8 cellular contexts compared by ENCODE assay signal in the genomic region with DNA sequence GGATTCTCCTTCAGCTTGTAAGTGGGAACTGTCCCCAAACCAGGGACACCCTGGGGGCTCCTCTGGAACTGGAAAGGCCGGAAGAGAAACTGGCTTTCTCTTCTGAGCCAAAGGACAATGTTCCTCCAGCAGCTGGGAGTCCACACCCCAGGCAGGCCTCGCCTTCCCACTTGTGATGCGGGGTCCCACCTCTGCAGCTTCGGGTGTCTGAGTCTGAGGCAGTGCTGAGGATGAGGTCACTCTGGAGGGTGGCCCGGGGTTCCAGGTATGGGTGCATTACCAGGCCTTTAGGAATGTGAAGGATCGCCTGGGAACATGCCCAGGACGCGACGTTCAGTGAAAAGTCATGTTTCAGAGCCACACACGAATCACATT. TPM values are rescaled to one million over a fixed set of nuclear protein-coding genes. Genes with fewer than 3 reads are reported as not detected.
A peak's percentile ranks its signal among the peaks of the same experiment; 100 is the strongest.
DNase-seq lines count a peak whose midpoint lies in the region; ATAC-seq and TF ChIP-seq lines count a peak whose summit lies in the region.

No MANE protein-coding gene starts in this region.

- H3K36me3 ChIP-seq in ES-I3 (ENCODE audit: insufficient read depth, low read length): no peaks in the 10 kb centered on the region
- H3K36me3 ChIP-seq in skeletal muscle satellite cell (ENCODE audit: insufficient read depth, low read length): no peaks in the 10 kb centered on the region
- H3K36me3 ChIP-seq in WERI-Rb-1: no peaks in the 10 kb centered on the region

- H3K36me3 Mint-ChIP-seq in WTC11: no peaks in the 10 kb centered on the region

- no peaks in the 10 kb centered on the region for H3K9me3 ChIP-seq in ES-I3 (ENCODE audit: control insufficient read depth, insufficient read depth, low read length)
- H3K9me3 ChIP-seq in skeletal muscle satellite cell (replicated peaks; ENCODE audit: low read length): no peaks in the 10 kb centered on the region
- no peaks in the 10 kb centered on the region for H3K9me3 ChIP-seq in WERI-Rb-1 (ENCODE audit: severe bottlenecking)

- H3K27me3 ChIP-seq in skeletal muscle satellite cell (ENCODE audit: control insufficient read depth, insufficient read depth, low read length) (peaks cover 6% of the 10 kb centered on the region), WERI-Rb-1 (ENCODE audit: insufficient read depth, low read depth, severe bottlenecking) (no peaks in the 10 kb centered on the region)

- H3K4me1 ChIP-seq in ES-I3 (ENCODE audit: insufficient read depth, low read length): peaks cover 8% of the 10 kb centered on the region; the same call in 1 of the 2 replicates
- H3K4me1 ChIP-seq in skeletal muscle satellite cell (ENCODE audit: control insufficient read depth, insufficient read depth, low read length): peaks cover 26% of the 10 kb centered on the region

- no peaks in the 10 kb centered on the region for H3K9me3 Mint-ChIP-seq in WTC11

- H3K4me2 ChIP-seq in skeletal muscle satellite cell (ENCODE audit: low read length): peak overlapping the region; percentile 76

- TF ChIP-seq CTCF in WTC11 (IDR thresholded peaks at IDR 0.05): no peak
- TF ChIP-seq CTCF in WERI-Rb-1 (IDR thresholded peaks at IDR 0.05; ENCODE audit: low read depth, low read length): no peak

- peak overlapping the region; percentile 81 for H3K4me3 Mint-ChIP-seq in WTC11

- POLR2A ChIA-PET in WTC11 (lab: Charles Lee): interaction anchor here (0.6 to 1.0 kb wide), 2 partner anchors 27 to 109 kb away, joined by 3 to 7 read pairs; no protein-coding TSS in a partner anchor

- CTCF ChIA-PET in WTC11 (lab: Charles Lee): interaction anchor here (1.3 kb wide), 1 partner anchor 15 kb away, joined by 3 read pairs; no protein-coding TSS in a partner anchor

- H3K4me3 ChIP-seq in iPS-11a (ENCODE audit: low read depth, low read length) (peak overlapping the region; percentile 38), skeletal muscle satellite cell (ENCODE audit: low read length) (peak overlapping the region; percentile 53), WERI-Rb-1 (ENCODE audit: low read depth, low read length) (no peak overlapping the region)

- ATAC-seq in WTC11: no peak; the same call in 1 of the 2 replicates
- no peak for ATAC-seq in GM21576 (IDR thresholded peaks at IDR 0.05; ENCODE audit: unreplicated experiment)
- ATAC-seq in HG03460 (IDR thresholded peaks at IDR 0.05; ENCODE audit: unreplicated experiment): no peak

- DNase-seq in WTC11 (ENCODE audit: low spot score) (no peak), NCI-H524 (lab: John Stamatoyannopoulos, UW) (no peak), WERI-Rb-1 (no peak)

- no peak overlapping the region for H3K27ac Mint-ChIP-seq in WTC11

- H3K27ac ChIP-seq in WERI-Rb-1: no peak overlapping the region

- peaks cover 4% of the 10 kb centered on the region for H3K4me1 Mint-ChIP-seq in WTC11

- H3K9ac ChIP-seq in ES-I3 (ENCODE audit: low read depth, low read length) (peak overlapping the region; percentile 79), skeletal muscle satellite cell (ENCODE audit: low read depth, low read length) (no peak overlapping the region)

- H3K27me3 Mint-ChIP-seq in WTC11 (ENCODE audit: low read depth): peaks cover 42% of the 10 kb centered on the region

TF ChIP-seq in WTC11, 78 proteins besides CTCF, POLR2A, EP300 and RAD21:
- TF ChIP-seq CREM (CRISPR knock-in tag; IDR thresholded peaks at IDR 0.05) (no peak), JAZF1 (CRISPR knock-in tag; IDR thresholded peaks at IDR 0.05) (no peak), ATF3 (CRISPR knock-in tag; conservative IDR thresholded peaks at IDR 0.05) (no peak), ELF4 (CRISPR knock-in tag; IDR thresholded peaks at IDR 0.05; ENCODE audit: low read depth) (no peak), SMAD3 (CRISPR knock-in tag; IDR thresholded peaks at IDR 0.05; ENCODE audit: borderline replicate concordance) (no peak), ZBTB43 (CRISPR knock-in tag; IDR thresholded peaks at IDR 0.05) (no peak), RELA (CRISPR knock-in tag; IDR thresholded peaks at IDR 0.05; ENCODE audit: borderline replicate concordance) (no peak), ZNF416 (CRISPR knock-in tag; IDR thresholded peaks at IDR 0.05) (no peak), ETV6 (CRISPR knock-in tag; IDR thresholded peaks at IDR 0.05) (no peak), GABPB1 (CRISPR knock-in tag; IDR thresholded peaks at IDR 0.05) (no peak), NR3C1 (CRISPR knock-in tag; conservative IDR thresholded peaks at IDR 0.05; ENCODE audit: low read depth) (no peak), ZMAT4 (CRISPR knock-in tag; IDR thresholded peaks at IDR 0.05) (no peak), TCF7 (CRISPR knock-in tag; IDR thresholded peaks at IDR 0.05; ENCODE audit: low read depth) (no peak)
- TF ChIP-seq, protein P1, sequence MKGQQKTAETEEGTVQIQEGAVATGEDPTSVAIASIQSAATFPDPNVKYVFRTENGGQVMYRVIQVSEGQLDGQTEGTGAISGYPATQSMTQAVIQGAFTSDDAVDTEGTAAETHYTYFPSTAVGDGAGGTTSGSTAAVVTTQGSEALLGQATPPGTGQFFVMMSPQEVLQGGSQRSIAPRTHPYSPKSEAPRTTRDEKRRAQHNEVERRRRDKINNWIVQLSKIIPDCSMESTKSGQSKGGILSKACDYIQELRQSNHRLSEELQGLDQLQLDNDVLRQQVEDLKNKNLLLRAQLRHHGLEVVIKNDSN (CRISPR knock-in tag; IDR thresholded peaks at IDR 0.05): no peak
- TF ChIP-seq, protein P2, sequence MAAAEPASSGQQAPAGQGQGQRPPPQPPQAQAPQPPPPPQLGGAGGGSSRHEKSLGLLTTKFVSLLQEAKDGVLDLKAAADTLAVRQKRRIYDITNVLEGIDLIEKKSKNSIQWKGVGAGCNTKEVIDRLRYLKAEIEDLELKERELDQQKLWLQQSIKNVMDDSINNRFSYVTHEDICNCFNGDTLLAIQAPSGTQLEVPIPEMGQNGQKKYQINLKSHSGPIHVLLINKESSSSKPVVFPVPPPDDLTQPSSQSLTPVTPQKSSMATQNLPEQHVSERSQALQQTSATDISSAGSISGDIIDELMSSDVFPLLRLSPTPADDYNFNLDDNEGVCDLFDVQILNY (CRISPR knock-in tag; IDR thresholded peaks at IDR 0.05): no peak
- TF ChIP-seq, protein P3, sequence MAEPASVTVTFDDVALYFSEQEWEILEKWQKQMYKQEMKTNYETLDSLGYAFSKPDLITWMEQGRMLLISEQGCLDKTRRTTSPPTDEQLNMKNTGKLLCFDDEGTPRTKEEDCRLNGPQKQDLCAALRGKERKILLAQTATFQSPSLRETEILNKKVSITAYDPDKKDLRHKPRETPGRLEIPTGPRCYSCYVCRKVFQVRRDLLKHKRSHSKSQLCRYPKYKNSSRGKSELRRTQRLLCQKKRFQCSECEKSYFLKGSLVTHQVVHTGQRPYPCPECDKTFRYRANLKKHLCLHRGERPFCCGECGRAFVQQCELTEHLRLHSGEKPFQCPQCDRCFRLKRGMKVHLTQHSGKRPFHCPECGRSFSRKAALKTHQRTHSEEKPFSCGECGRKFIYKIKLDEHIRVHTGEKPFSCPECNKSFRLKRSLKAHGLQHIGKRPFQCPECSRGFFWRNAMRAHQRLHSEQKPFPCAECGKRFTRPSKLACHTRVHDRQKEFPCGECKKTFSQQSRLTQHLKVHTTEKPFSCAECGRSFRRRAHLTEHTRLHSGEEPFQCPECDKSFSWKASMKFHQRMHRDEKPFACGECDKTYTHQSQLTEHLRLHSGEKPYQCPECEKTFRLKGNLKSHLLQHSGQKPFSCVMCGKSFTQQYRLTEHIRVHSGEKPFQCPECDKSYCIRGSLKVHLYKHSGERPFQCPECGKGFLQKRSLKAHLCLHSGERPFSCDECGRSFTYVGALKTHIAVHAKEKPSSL (CRISPR knock-in tag; conservative IDR thresholded peaks at IDR 0.05): no peak
- TF ChIP-seq, protein P4, sequence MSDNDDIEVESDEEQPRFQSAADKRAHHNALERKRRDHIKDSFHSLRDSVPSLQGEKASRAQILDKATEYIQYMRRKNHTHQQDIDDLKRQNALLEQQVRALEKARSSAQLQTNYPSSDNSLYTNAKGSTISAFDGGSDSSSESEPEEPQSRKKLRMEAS (CRISPR knock-in tag; IDR thresholded peaks at IDR 0.05): no peak

RNA-seq across cellular contexts. Expression of gene BOK, which starts 18.2 kb away (rescaled TPM):
- total RNA-seq in WTC11 (2021): 35.1 to 39.4 TPM (median 37.4 TPM) in 3 replicates
- 12.7 and 15.9 TPM in 2 replicates for total RNA-seq in skeletal muscle satellite cell (2012; rRNA removed)

RNA-seq across cellular contexts. Expression of gene STK25, which starts 32.0 kb away (rescaled TPM):
- 214 to 232 TPM (median 222 TPM) in 3 replicates for total RNA-seq in WTC11 (2021)
- 211 and 235 TPM in 2 replicates for total RNA-seq in skeletal muscle satellite cell (2012; rRNA removed)
